In the genomic region with DNA sequence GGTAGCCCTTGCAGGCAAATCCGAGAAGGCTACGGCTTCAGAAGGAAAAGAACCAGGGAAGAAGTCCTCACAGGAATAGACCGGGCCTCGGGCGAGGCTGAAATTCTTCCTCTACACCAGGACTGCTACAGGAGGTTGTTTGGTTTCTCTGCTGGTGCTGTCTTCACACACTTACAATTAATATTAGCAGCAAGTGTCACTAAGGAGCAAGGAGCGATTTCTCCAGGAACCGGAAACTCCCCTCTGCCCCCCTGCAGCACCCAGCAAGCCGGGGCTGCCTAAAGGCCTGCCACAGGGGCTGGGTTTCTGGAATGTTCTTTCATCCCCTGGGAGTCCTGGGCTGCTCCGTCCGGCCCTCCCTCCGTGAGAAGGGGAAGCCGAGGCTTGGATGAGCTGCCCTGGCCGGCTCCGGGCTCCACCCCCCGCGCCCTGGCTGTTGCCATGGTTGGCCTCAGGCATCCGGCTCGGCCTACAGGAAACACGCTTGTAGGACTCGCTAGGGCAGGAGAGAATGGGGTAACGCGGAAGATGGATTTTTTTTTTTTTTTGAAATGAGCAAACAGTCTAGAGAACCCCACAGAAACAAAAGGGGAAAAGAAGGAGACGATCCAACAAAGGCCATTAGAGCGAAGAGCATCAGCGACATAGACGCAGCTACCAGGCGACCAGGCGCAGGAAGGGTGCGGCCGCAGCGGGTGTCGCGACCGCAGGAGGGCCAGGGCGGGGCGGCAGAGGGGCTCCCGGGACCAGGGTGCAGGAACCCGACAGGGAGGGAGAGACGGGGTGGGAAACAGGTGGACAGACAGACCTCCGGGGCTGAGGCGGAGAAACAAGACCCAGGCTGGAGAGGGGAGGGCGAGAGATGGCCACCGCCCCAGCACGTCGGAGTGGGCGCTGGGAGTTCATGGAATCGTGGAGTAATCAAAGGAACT, we compare ENCODE assay signal across 8 cellular contexts. TPM values are rescaled to one million over a fixed set of nuclear protein-coding genes. Genes with fewer than 3 reads are reported as not detected.
DNase-seq lines count a peak whose midpoint lies in the region; ATAC-seq, FAIRE-seq and TF ChIP-seq lines count a peak whose summit lies in the region.

No MANE protein-coding gene starts in this region.

- H3K27me3 ChIP-seq in CD8-positive, alpha-beta T cell (ENCODE audit: insufficient read depth, low read length), result no peaks in the 10 kb centered on the region

- intact Hi-C loops in CD8-positive, alpha-beta T cell (cut with DNase I, micrococcal nuclease), result no loop called here
- intact Hi-C loops in kidney (cut with DNase I), result no loop called here

- peaks cover 9% of the 10 kb centered on the region for H3K4me1 Mint-ChIP-seq in CD8-positive, alpha-beta T cell (ENCODE audit: low read depth)
- peaks cover 14% of the 10 kb centered on the region for H3K4me1 Mint-ChIP-seq in activated naive CD8-positive, alpha-beta T cell treated with anti-CD3 and anti-CD28 coated beads for 36 hours

- peak overlapping the region; percentile 82 for H3K4me3 Mint-ChIP-seq in CD8-positive, alpha-beta T cell
- H3K4me3 Mint-ChIP-seq in activated naive CD8-positive, alpha-beta T cell treated with anti-CD3 and anti-CD28 coated beads for 36 hours, result peak overlapping the region; percentile 80

- peaks cover 16% of the 10 kb centered on the region for H3K27me3 Mint-ChIP-seq in CD8-positive, alpha-beta T cell (ENCODE audit: low read depth)
- H3K27me3 Mint-ChIP-seq in activated naive CD8-positive, alpha-beta T cell treated with anti-CD3 and anti-CD28 coated beads for 36 hours, result peaks cover 51% of the 10 kb centered on the region

- TF ChIP-seq CTCF in CD8-positive, alpha-beta T cell (IDR thresholded peaks at IDR 0.05), result no peak
- no peak for TF ChIP-seq CTCF in kidney (IDR thresholded peaks at IDR 0.05; ENCODE audit: borderline replicate concordance, extremely low read depth, insufficient read depth)

- H3K36me3 Mint-ChIP-seq in CD8-positive, alpha-beta T cell, result no peaks in the 10 kb centered on the region
- peaks cover 10% of the 10 kb centered on the region for H3K36me3 Mint-ChIP-seq in activated naive CD8-positive, alpha-beta T cell treated with anti-CD3 and anti-CD28 coated beads for 36 hours

- no peaks in the 10 kb centered on the region for H3K36me3 ChIP-seq in CD8-positive, alpha-beta T cell (ENCODE audit: insufficient read depth, low read length)
- no peaks in the 10 kb centered on the region for H3K36me3 ChIP-seq in kidney (ENCODE audit: control insufficient read depth in 1 of 2, insufficient read depth in 2 of 2, low read length in 2 of 2)

- no peak for FAIRE-seq in kidney (lab: Jason Lieb, UNC)

- no peak overlapping the region for H3K27ac ChIP-seq in CD8-positive, alpha-beta T cell (ENCODE audit: low read depth, low read length)
- H3K27ac ChIP-seq in kidney (ENCODE audit: low read depth in 2 of 2, low read length in 2 of 2), result no peak overlapping the region

- H3K4me1 ChIP-seq in CD8-positive, alpha-beta T cell (ENCODE audit: insufficient read depth, low read length), result peaks cover 16% of the 10 kb centered on the region
- H3K4me1 ChIP-seq in kidney (ENCODE audit: control insufficient read depth in 1 of 2, insufficient read depth in 1 of 2, low read depth in 1 of 2, low read length in 2 of 2), result peaks cover 0 to 3% of the 10 kb centered on the region in 2 donors

- POLR2A ChIA-PET in CD8-positive, alpha-beta T cell (lab: Charles Lee), result no interaction called here

- no peaks in the 10 kb centered on the region for H3K9me3 Mint-ChIP-seq in CD8-positive, alpha-beta T cell
- H3K9me3 Mint-ChIP-seq in activated naive CD8-positive, alpha-beta T cell treated with anti-CD3 and anti-CD28 coated beads for 36 hours, result peaks cover 2% of the 10 kb centered on the region

- H3K9me3 ChIP-seq in CD8-positive, alpha-beta T cell (ENCODE audit: low read length), result no peaks in the 10 kb centered on the region
- no peaks in the 10 kb centered on the region for H3K9me3 ChIP-seq in kidney (ENCODE audit: control insufficient read depth in 1 of 2, low read length in 2 of 2)

- H3K9ac ChIP-seq in kidney (ENCODE audit: low read length in 2 of 2), result no peak overlapping the region

- peak; percentile 63 for ATAC-seq in CD8-positive, alpha-beta T cell
- ATAC-seq in GM19328 (IDR thresholded peaks at IDR 0.05; ENCODE audit: unreplicated experiment), result peak; percentile 88
- ATAC-seq in HG03378 (IDR thresholded peaks at IDR 0.05; ENCODE audit: unreplicated experiment), result peak; percentile 84

- CTCF ChIA-PET in CD8-positive, alpha-beta T cell (lab: Charles Lee), result no interaction called here

- peak in 3 of 7 experiments; percentile 34 to 66 (median 34) for DNase-seq in CD8-positive, alpha-beta T cell
- DNase-seq in activated naive CD8-positive, alpha-beta T cell treated with anti-CD3 and anti-CD28 coated beads for 36 hours, result peak; percentile 47
- DNase-seq in kidney, result peak; percentile 90
- DNase-seq in stimulated activated CD4-positive, alpha-beta T cell treated with anti-CD3 and anti-CD28 coated beads, Interleukin-4, amount 100 ng/mL, for 1 hour, result peak; percentile 35
- DNase-seq in NCI-H82 (lab: John Stamatoyannopoulos, UW), result no peak
- no peak for DNase-seq in NCI-H1092 treated with DMSO at 0.1 percent for 48 hours (lab: John Stamatoyannopoulos, UW)

- H3K27ac Mint-ChIP-seq in CD8-positive, alpha-beta T cell, result peak overlapping the region; percentile 56
- peak overlapping the region; percentile 82 for H3K27ac Mint-ChIP-seq in activated naive CD8-positive, alpha-beta T cell treated with anti-CD3 and anti-CD28 coated beads for 36 hours

- peak overlapping the region; percentile 58 for H3K4me3 ChIP-seq in CD8-positive, alpha-beta T cell (ENCODE audit: low read depth, low read length)
- H3K4me3 ChIP-seq in kidney (ENCODE audit: low read length in 2 of 2), result peak overlapping the region; percentile 31 to 51

RNA-seq across cellular contexts. Expression of a gene that starts 33.0 kb away (rescaled TPM):
- not detected for total RNA-seq in CD8-positive, alpha-beta T cell
- not detected for total RNA-seq in activated naive CD8-positive, alpha-beta T cell treated with anti-CD3 and anti-CD28 coated beads for 36 hours
- total RNA-seq in kidney, result 0.13 TPM
- not detected for polyA plus RNA-seq in kidney (ENCODE audit: insufficient read depth, low read depth, low replicate concordance)

RNA-seq across cellular contexts. Expression of a gene that starts 55.4 kb away (rescaled TPM):
- total RNA-seq in CD8-positive, alpha-beta T cell, result not detected
- not detected for total RNA-seq in activated naive CD8-positive, alpha-beta T cell treated with anti-CD3 and anti-CD28 coated beads for 36 hours
- not detected for total RNA-seq in kidney
- polyA plus RNA-seq in kidney (ENCODE audit: insufficient read depth, low read depth, low replicate concordance), result not detected

Comparison
In these comparisons a context has a peak if more than half of its experiments do, and no peak if none do; other contexts are left out.
1. DNase-seq: peak in activated naive CD8-positive, alpha-beta T cell treated with anti-CD3 and anti-CD28 coated beads for 36 hours (single experiment), kidney (single experiment) and stimulated activated CD4-positive, alpha-beta T cell treated with anti-CD3 and anti-CD28 coated beads, Interleukin-4, amount 100 ng/mL, for 1 hour (single experiment); none in NCI-H82 (single experiment) and NCI-H1092 treated with DMSO at 0.1 percent for 48 hours (single experiment).
2. Peak in every context shown above with its lines, with median percentiles within 50 percentile points of each other: ATAC-seq.